Comparison of ENCODE assay signal across 18 cellular contexts in genomic region chr21:32329776-32330175, GRCh38. TPM values are rescaled to one million over a fixed set of nuclear protein-coding genes. Genes with fewer than 3 reads are reported as not detected.
DNase-seq lines count a peak whose midpoint lies in the region; ATAC-seq and TF ChIP-seq lines count a peak whose summit lies in the region.
"Had no signal": no experiment of that assay in that cellular context is flagged by ENCODE, and none has a peak within 500 bp of the region (broad histone marks: within the 10 kb centered on the region; RNA-seq: fewer than 3 reads in every experiment).

No MANE protein-coding gene starts in this region.

- H4K20me1 ChIP-seq in IMR-90 (ENCODE audit: insufficient read depth, low read length): no peaks in the 10 kb centered on the region; the same call in 1 of the 2 replicates

- H3K36me3 ChIP-seq in IMR-90 (ENCODE audit: control insufficient read depth, insufficient read depth, low read length): peaks cover 37% of the 10 kb centered on the region
- H3K36me3 ChIP-seq: ovary had no signal

- H3K23ac ChIP-seq in IMR-90 (ENCODE audit: low read depth, low read length): peak overlapping the region; percentile 66; the same call in 1 of the 2 replicates

- intact Hi-C loops in IMR-90 (cut with micrococcal nuclease) (no loop called here), dorsolateral prefrontal cortex (cut with DNase I) (no loop called here)

- H3K14ac ChIP-seq in IMR-90 (replicated peaks; ENCODE audit: low read depth, low read length): peak overlapping the region; percentile 52

- no TSS peak for BruUV-seq in IMR-90 (replicated peaks; lab: Mats Ljungman, UMichigan)

- no peak overlapping the region for H2BK20ac ChIP-seq in IMR-90 (ENCODE audit: low read depth, low read length)

- peak overlapping the region; percentile 52 for H2AK9ac ChIP-seq in IMR-90 (replicated peaks; ENCODE audit: low read depth, low read length, poor library complexity)

- no peak for DNase-seq in AG04450 (ENCODE audit: low read depth, low spot score)
- DNase-seq in IMR-90: peak; percentile 62
- no peak for DNase-seq in dorsolateral prefrontal cortex
- DNase-seq in activated CD4-positive, alpha-beta T cell treated with anti-CD3 and anti-CD28 coated beads for 48 hours: no peak
- no peak for DNase-seq in activated CD8-positive, alpha-beta memory T cell treated with anti-CD3 and anti-CD28 coated beads, Interleukin-2, amount 50 U/mL, for 48 hours
- DNase-seq: activated T-cell treated with anti-CD3 and anti-CD28 coated beads, Interleukin-2, amount 50 U/mL, for 4 hours; DMS153; Kasumi-1; NCI-H187; NCI-H526; PC-9; T-cell; upper lobe of right lung had no signal

- no peak overlapping the region for H3K4ac ChIP-seq in IMR-90 (ENCODE audit: low read depth, low read length)

- H3K56ac ChIP-seq in IMR-90 (ENCODE audit: extremely low read depth, insufficient read depth, low read length): no peak overlapping the region

- H2BK5ac ChIP-seq in IMR-90 (ENCODE audit: low read depth, low read length, poor library complexity, severe bottlenecking): peak overlapping the region; percentile 40

- H3K9ac ChIP-seq in IMR-90 (ENCODE audit: low read depth, low read length): no peak overlapping the region

- H3K4me3 ChIP-seq in AG04450 (ENCODE audit: low read depth, low read length) (no peak overlapping the region), IMR-90 (ENCODE audit: insufficient read depth, low read depth, low read length) (no peak overlapping the region), dorsolateral prefrontal cortex (no peak overlapping the region)
- H3K4me3 ChIP-seq: ovary, PC-9, upper lobe of right lung had no signal

- TF ChIP-seq CTCF in AG04450 (IDR thresholded peaks at IDR 0.05; ENCODE audit: low read depth, low read length): no peak
- TF ChIP-seq CTCF in IMR-90 (conservative IDR thresholded peaks at IDR 0.05; ENCODE audit: low read depth, low read length): no peak
- no peak for TF ChIP-seq CTCF in dorsolateral prefrontal cortex (IDR thresholded peaks at IDR 0.05 in 54 of 56, conservative IDR thresholded peaks at IDR 0.05 in 2 of 56; ENCODE audit: low read depth in 1 of 56, partially characterized antibody in 56 of 56)
- no peak for TF ChIP-seq CTCF in nephron (IDR thresholded peaks at IDR 0.05; ENCODE audit: unreplicated experiment in 3 of 3)

- H3K27me3 Mint-ChIP-seq in nephron (ENCODE audit: low read depth): no peaks in the 10 kb centered on the region
- H3K27me3 Mint-ChIP-seq: memory B cell, T-cell had no signal

- ATAC-seq in IMR-90 (ENCODE audit: low read depth): peak; percentile 48
- ATAC-seq in GM18873 (IDR thresholded peaks at IDR 0.05; ENCODE audit: low FRiP score, unreplicated experiment): no peak
- ATAC-seq in esophagus mucosa: no peak
- ATAC-seq: activated T-cell treated with anti-CD3 and anti-CD28 coated beads, Interleukin-2, amount 50 U/mL, for 4 hours; T-cell had no signal

- H3K9me3 ChIP-seq in AG04450 (ENCODE audit: control insufficient read depth, insufficient read depth, low read length) (no peaks in the 10 kb centered on the region), IMR-90 (ENCODE audit: control insufficient read depth, insufficient read depth, low read length) (no peaks in the 10 kb centered on the region)
- H3K9me3 ChIP-seq: ovary, upper lobe of right lung had no signal

- peak overlapping the region; percentile 85 to 89 (median 86) for H3K27ac Mint-ChIP-seq in nephron
- H3K27ac Mint-ChIP-seq: memory B cell, T-cell had no signal

- H3K4me2 ChIP-seq in IMR-90 (ENCODE audit: low read depth, low read length): no peak overlapping the region
- H3K4me2 ChIP-seq: PC-9 had no signal

- peaks cover 86% of the 10 kb centered on the region for H3K36me3 Mint-ChIP-seq in nephron (ENCODE audit: low read depth)

- CTCF ChIA-PET in AG04450 (lab: Charles Lee) (interaction anchor here (0.8 to 1.7 kb wide), 2 partner anchors 46 to 271 kb away, joined by 9 to 15 read pairs; no protein-coding TSS in a partner anchor), IMR-90 (lab: Yijun Ruan, JAX) (no interaction called here)

- no peak overlapping the region for H4K8ac ChIP-seq in IMR-90 (ENCODE audit: low read depth in 2 of 2, low read length in 2 of 2)

- H3K18ac ChIP-seq in IMR-90 (ENCODE audit: low read depth, low read length): no peak overlapping the region

- no peak overlapping the region for H3K4me3 Mint-ChIP-seq in nephron
- H3K4me3 Mint-ChIP-seq: activated T-cell treated with anti-CD3 and anti-CD28 coated beads, Interleukin-2, amount 50 U/mL, for 4 hours; memory B cell; T-cell had no signal

- 0 out of 3 replicates have a peak overlapping the region, but pooled peaks have one; percentile 30 for H2BK15ac ChIP-seq in IMR-90 (ENCODE audit: low read depth, low read length)

- H3K4me1 ChIP-seq in IMR-90 (ENCODE audit: control insufficient read depth, insufficient read depth, low read length): peaks cover 9% of the 10 kb centered on the region

- peaks cover 6 to 26% of the 10 kb centered on the region in 2 experiments; a peak in 3 of 4 replicates for H3K79me1 ChIP-seq in IMR-90 (ENCODE audit: low read depth in 1 of 2, low read length in 2 of 2)

- 0 out of 2 replicates have a peak overlapping the region, but pooled peaks have one; percentile 4 for H2AK5ac ChIP-seq in IMR-90 (ENCODE audit: low read depth, low read length)

- no peak overlapping the region for H2AFZ ChIP-seq in IMR-90 (replicated peaks; ENCODE audit: low read length, poor library complexity)
- H2AFZ ChIP-seq: PC-9 had no signal

- POLR2A ChIA-PET in AG04450 (lab: Yijun Ruan, JAX): no interaction called here
- POLR2A ChIA-PET in IMR-90 (lab: Charles Lee; ENCODE audit: unreplicated experiment): no interaction called here

- no CpG with 5 or more reads among the region's 3 CpGs for WGBS in IMR-90 (ENCODE audit: extremely low coverage in 2 of 2, insufficient read length in 1 of 2), 2 experiments

- H3K9me1 ChIP-seq in IMR-90 (ENCODE audit: insufficient read depth, low read length): peaks cover 10% of the 10 kb centered on the region

- dilution Hi-C loops in IMR-90 (cut with HindIII; ENCODE audit: low sequenced_read_pairs, unreplicated experiment): no loop called here

- no peak for TF ChIP-seq POLR2A in IMR-90 (IDR thresholded peaks at IDR 0.05; ENCODE audit: low read depth, low read length)

- in situ Hi-C loops in IMR-90 (cut with MboI; ENCODE audit: low sequenced_read_pairs): no loop called here

- TF ChIP-seq RAD21 in IMR-90 (IDR thresholded peaks at IDR 0.05; ENCODE audit: low read length): no peak

- no peak overlapping the region for H4K5ac ChIP-seq in IMR-90 (ENCODE audit: low read depth, low read length)

- H3K27ac ChIP-seq in AG04450 (ENCODE audit: low read depth, low read length): peak overlapping the region; percentile 81
- no peak overlapping the region for H3K27ac ChIP-seq in IMR-90 (ENCODE audit: insufficient read depth, low read length)
- peak overlapping the region in 55 of 59 donors; percentile 3 to 96 (median 88) for H3K27ac ChIP-seq in dorsolateral prefrontal cortex
- H3K27ac ChIP-seq: PC-9 had no signal

- H3K27me3 ChIP-seq in AG04450 (ENCODE audit: control insufficient read depth, insufficient read depth, low read length) (no peaks in the 10 kb centered on the region), IMR-90 (ENCODE audit: control insufficient read depth, insufficient read depth, low read length) (no peaks in the 10 kb centered on the region), dorsolateral prefrontal cortex (no peaks in the 10 kb centered on the region)
- H3K27me3 ChIP-seq: ovary, upper lobe of right lung had no signal

- no peaks in the 10 kb centered on the region for H3K9me3 Mint-ChIP-seq in nephron
- H3K9me3 Mint-ChIP-seq: activated T-cell treated with anti-CD3 and anti-CD28 coated beads, Interleukin-2, amount 50 U/mL, for 4 hours; T-cell had no signal

- H3K4me1 Mint-ChIP-seq in nephron: peaks cover 45% of the 10 kb centered on the region
- H3K4me1 Mint-ChIP-seq: memory B cell, T-cell had no signal

- no peak overlapping the region for H4K91ac ChIP-seq in IMR-90 (ENCODE audit: insufficient read depth, low read depth, low read length)

- H2BK120ac ChIP-seq in IMR-90 (ENCODE audit: low read depth, low read length): no peak overlapping the region

TF ChIP-seq in IMR-90, 13 proteins besides CTCF, POLR2A, EP300 and RAD21 (continues in another document):
- TF ChIP-seq MXI1 (IDR thresholded peaks at IDR 0.05; ENCODE audit: borderline replicate concordance, low read depth, low read length): no peak
- TF ChIP-seq FOS (IDR thresholded peaks at IDR 0.05; ENCODE audit: low read depth, low read length): no peak
- TF ChIP-seq RFX5 (IDR thresholded peaks at IDR 0.05; ENCODE audit: low read depth, low read length): no peak
- TF ChIP-seq CHD1 (IDR thresholded peaks at IDR 0.05; ENCODE audit: low read depth, low read length): no peak
- TF ChIP-seq CEBPB (IDR thresholded peaks at IDR 0.05; ENCODE audit: low read depth, low read length): no peak
- TF ChIP-seq NFE2L2 (IDR thresholded peaks at IDR 0.05; ENCODE audit: low read depth, low read length): no peak
- no peak for TF ChIP-seq ELK1 (IDR thresholded peaks at IDR 0.05; ENCODE audit: borderline replicate concordance, low read depth, low read length)
- TF ChIP-seq MAZ (IDR thresholded peaks at IDR 0.05; ENCODE audit: borderline replicate concordance, low read depth, low read length): no peak

RNA-seq across cellular contexts. Expression of gene MRAP, which starts 31.1 kb away (rescaled TPM):
- polyA plus RNA-seq in AG04450 (2011; rRNA removed): not detected in 2 replicates
- not detected in 2 replicates for polyA minus RNA-seq in AG04450 (2011; rRNA and poly(A)+ RNA removed)
- not detected in 2 replicates for total RNA-seq in IMR-90 (2012; rRNA removed)
- not detected in 2 replicates for polyA plus RNA-seq in IMR-90 (2012; rRNA removed)
- not detected in 2 replicates for polyA plus RNA-seq in IMR-90 (2012; cell fraction: cytosol; rRNA removed)
- polyA plus RNA-seq in IMR-90 (2012; cell fraction: nucleus; rRNA removed; ENCODE audit: low replicate concordance): not detected in 2 replicates
- 1 to 10 TPM in 30 of 120 experiments, under 1 TPM in 30, not detected in 60; 0.49 to 2.1 (median 1.00) TPM for total RNA-seq in dorsolateral prefrontal cortex
- not detected for total RNA-seq in esophagus mucosa
- total RNA-seq: activated T-cell treated with anti-CD3 and anti-CD28 coated beads, Interleukin-2, amount 50 U/mL, for 4 hours; PC-9; T-cell had no signal

RNA-seq across cellular contexts. Expression of gene MIS18A, which starts 50.9 kb away (rescaled TPM):
- polyA plus RNA-seq in AG04450 (2011; rRNA removed) (4.7 and 6.3 TPM in 2 replicates), IMR-90 (2012; rRNA removed) (7.6 and 8.2 TPM in 2 replicates)
- 0.70 and 0.83 TPM in 2 replicates for polyA minus RNA-seq in AG04450 (2011; rRNA and poly(A)+ RNA removed)
- total RNA-seq in IMR-90 (2012; rRNA removed) (4.5 and 8.1 TPM in 2 replicates), dorsolateral prefrontal cortex (10 to 100 TPM in 7 of 120 experiments, 1 to 10 TPM in 113; 4.5 to 12.7 (median 7.2) TPM), esophagus mucosa (10.1 TPM)
- 9.0 and 11.2 TPM in 2 replicates for polyA plus RNA-seq in IMR-90 (2012; cell fraction: cytosol; rRNA removed)
- polyA plus RNA-seq in IMR-90 (2012; cell fraction: nucleus; rRNA removed; ENCODE audit: low replicate concordance): 2.5 and 2.9 TPM in 2 replicates
